Comparison of ENCODE assay signal across 27 cellular contexts in the genomic region with DNA sequence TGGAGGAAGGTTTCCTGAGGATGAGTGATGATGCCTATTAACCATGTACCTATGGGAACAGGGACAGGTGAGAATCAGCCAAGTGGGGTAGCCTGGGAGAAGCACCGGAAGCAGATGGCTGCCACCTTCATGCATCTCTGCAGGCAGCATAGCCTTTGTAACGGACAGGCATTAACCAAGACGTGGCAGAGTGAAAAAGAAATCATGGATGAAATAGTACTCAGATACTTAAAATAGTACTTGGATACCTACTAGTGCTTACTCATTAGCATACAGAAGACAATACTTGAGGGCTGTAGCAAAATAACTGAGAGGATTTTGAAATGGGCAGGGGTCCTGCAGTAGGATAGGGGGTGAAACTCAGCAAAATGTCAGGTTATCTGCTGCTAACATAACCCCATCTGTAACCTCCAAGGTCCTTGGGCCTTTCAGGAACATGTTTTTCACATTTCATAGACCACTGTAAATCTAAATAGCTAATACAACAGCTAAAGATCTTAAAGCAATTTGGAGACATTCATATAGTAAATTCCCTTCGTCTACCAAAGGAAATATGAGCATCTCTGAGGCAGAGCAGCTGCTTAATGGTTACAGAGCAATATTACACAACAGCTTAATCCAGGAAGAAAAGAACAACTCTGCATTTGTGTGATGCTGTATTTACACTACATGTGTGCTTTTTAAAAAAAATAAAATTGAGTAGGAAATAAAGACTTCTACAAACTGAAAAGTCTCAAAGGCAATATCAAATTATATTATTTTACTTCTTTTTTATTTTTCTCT.
DNase-seq lines count a peak whose midpoint lies in the region; ATAC-seq, FAIRE-seq and TF ChIP-seq lines count a peak whose summit lies in the region.
"Had no signal": no experiment of that assay in that cellular context is flagged by ENCODE, and none has a peak within 500 bp of the region (broad histone marks: within the 10 kb centered on the region; RNA-seq: fewer than 3 reads in every experiment).

No MANE protein-coding gene starts in this region.

- H3K4me1 ChIP-seq in aorta (ENCODE audit: control insufficient read depth in 1 of 2, insufficient read depth in 2 of 2, low read length in 2 of 2): peaks cover 2% of the 10 kb centered on the region in 2 donors
- H3K4me1 ChIP-seq: BE2C, Caco-2, colonic mucosa had no signal

- H3K4me3 ChIP-seq in fibroblast of villous mesenchyme (ENCODE audit: low read depth, low read length) (no peak overlapping the region), aorta (ENCODE audit: low read length in 2 of 2) (no peak overlapping the region)
- H3K4me3 ChIP-seq: ascending aorta, colonic mucosa, hepatocyte, pancreas, stomach, upper lobe of left lung had no signal

- DNase-seq in COLO668 (lab: John Stamatoyannopoulos, UW; ENCODE audit: unreplicated experiment) (peak; percentile 34), G401 (ENCODE audit: low spot score) (peak; percentile 25), NCI-H510A treated with DMSO at 0.1 percent for 48 hours (lab: John Stamatoyannopoulos, UW) (peak; percentile 75), fibroblast of villous mesenchyme (ENCODE audit: low read depth) (peak; percentile 24), aorta (no peak), HTR-8/SVneo (ENCODE audit: insufficient read length, low spot score) (no peak)
- no peak for DNase-seq in activated naive CD4-positive, alpha-beta T cell treated with Interleukin-2 at 50 U/mL for 16 hours
- DNase-seq: activated CD4-positive, alpha-beta memory T cell treated with anti-CD3 and anti-CD28 coated beads, Interleukin-2, amount 10 ng/mL, durations not matched to agents 7 days and 5 days; activated naive CD4-positive, alpha-beta T cell; BE2C; Caco-2; colonic mucosa; GOT3; mesenchymal stem cell; naive thymus-derived CD8-positive, alpha-beta T cell; NCI-H526; pancreas; stimulated activated CD4-positive, alpha-beta T cell treated with anti-CD3 and anti-CD28 coated beads, Interleukin-2, amount 100 ng/mL, for 48 hours; stomach; T-helper 17 cell; upper lobe of left lung; WERI-Rb-1 had no signal

- no peaks in the 10 kb centered on the region for H3K36me3 ChIP-seq in aorta (ENCODE audit: control insufficient read depth in 1 of 2, insufficient read depth in 2 of 2, low read length in 1 of 2)
- H3K36me3 ChIP-seq: ascending aorta, BE2C, colonic mucosa, pancreas, stomach, upper lobe of left lung, WERI-Rb-1 had no signal

- intact Hi-C loops in aorta (cut with DNase I): no loop called here

- H3K27ac ChIP-seq in aorta (ENCODE audit: low read depth in 1 of 2, low read length in 2 of 2): no peak overlapping the region
- H3K27ac ChIP-seq: ascending aorta, colonic mucosa, hepatocyte, pancreas, stomach, upper lobe of left lung, WERI-Rb-1 had no signal

- TF ChIP-seq CTCF in fibroblast of villous mesenchyme (IDR thresholded peaks at IDR 0.05; ENCODE audit: insufficient read depth, low read depth, low read length): no peak

- in situ Hi-C loops in G401 (cut with HindIII; ENCODE audit: low sequenced_read_pairs): no loop called here

- ATAC-seq in aorta (ENCODE audit: low FRiP score) (no peak), GM21825 (IDR thresholded peaks at IDR 0.05; ENCODE audit: unreplicated experiment) (no peak)
- ATAC-seq: naive thymus-derived CD8-positive, alpha-beta T cell; T-helper 17 cell had no signal

- no peaks in the 10 kb centered on the region for H3K9me3 ChIP-seq in aorta (ENCODE audit: control insufficient read depth, low read length)
- H3K9me3 ChIP-seq: ascending aorta, BE2C, Caco-2, colonic mucosa, pancreas, stomach, upper lobe of left lung had no signal

- FAIRE-seq in HTR-8/SVneo (lab: Jason Lieb, UNC): no peak
- FAIRE-seq: G401.6, islet of Langerhans, pancreas had no signal

- H3K27me3 ChIP-seq in aorta (ENCODE audit: control insufficient read depth in 1 of 2, insufficient read depth in 2 of 2, low read length in 1 of 2): no peaks in the 10 kb centered on the region
- H3K27me3 ChIP-seq: ascending aorta, BE2C, colonic mucosa, hepatocyte, pancreas, stomach, upper lobe of left lung had no signal

- WGBS in aorta, 2 donors: 61% methylated on average over 4 of the region's 4 CpGs

Comparison
In these comparisons a context has a peak if more than half of its experiments do, and no peak if none do; other contexts are left out.
1. DNase-seq: peak in COLO668 (single experiment), G401 (single experiment), NCI-H510A treated with DMSO at 0.1 percent for 48 hours (single experiment) and fibroblast of villous mesenchyme (single experiment); none in aorta (0 of 2), HTR-8/SVneo (single experiment) and activated naive CD4-positive, alpha-beta T cell treated with Interleukin-2 at 50 U/mL for 16 hours (single experiment).